9 cellular contexts compared by ENCODE assay signal in the genomic region with DNA sequence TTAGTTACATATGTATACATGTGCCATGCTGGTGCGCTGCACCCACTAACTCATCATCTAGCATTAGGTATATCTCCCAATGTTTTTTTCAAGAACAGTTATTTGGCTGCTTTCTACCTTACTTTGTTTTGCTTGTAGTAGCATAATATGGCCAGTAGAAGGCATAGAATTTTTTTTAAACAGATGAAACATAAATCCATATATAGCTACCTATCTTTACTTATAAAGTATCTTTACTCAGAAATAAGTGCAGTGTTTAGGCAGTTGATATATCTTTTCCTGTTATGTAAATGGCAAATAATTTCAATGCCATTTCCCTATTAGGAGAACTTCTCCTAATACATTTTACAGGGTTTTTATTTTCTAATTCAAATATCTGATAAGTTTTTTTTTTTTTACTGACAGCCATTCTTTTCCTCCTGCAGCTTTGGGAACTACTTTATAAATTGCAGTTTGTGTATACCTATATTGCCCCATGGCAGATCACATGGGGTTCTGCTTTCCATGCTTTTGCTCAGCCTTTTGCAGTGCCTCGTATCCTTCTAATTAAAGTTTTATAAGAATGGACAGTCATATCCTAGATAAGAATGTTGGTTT.
DNase-seq lines count a peak whose midpoint lies in the region; ATAC-seq and TF ChIP-seq lines count a peak whose summit lies in the region.
"Had no signal": no experiment of that assay in that cellular context is flagged by ENCODE, and none has a peak within 500 bp of the region (broad histone marks: within the 10 kb centered on the region; RNA-seq: fewer than 3 reads in every experiment).

No MANE protein-coding gene starts in this region.

- TF ChIP-seq RAD21 in SK-N-SH (IDR thresholded peaks at IDR 0.05; ENCODE audit: low read length), result no peak

- H3K4me3 ChIP-seq in AG04450 (ENCODE audit: low read depth, low read length), result no peak overlapping the region
- H3K4me3 ChIP-seq in SK-N-SH (ENCODE audit: low read depth in 2 of 2, low read length in 1 of 2), result no peak overlapping the region

- H3K27me3 ChIP-seq in AG04450 (ENCODE audit: control insufficient read depth, insufficient read depth, low read length) (no peaks in the 10 kb centered on the region), SK-N-SH (ENCODE audit: insufficient read depth) (no peaks in the 10 kb centered on the region)

- ATAC-seq in GM21723 (IDR thresholded peaks at IDR 0.05; ENCODE audit: unreplicated experiment), result no peak
- ATAC-seq in GM18505 (IDR thresholded peaks at IDR 0.05; ENCODE audit: unreplicated experiment), result no peak
- no peak for ATAC-seq in GM19023 (IDR thresholded peaks at IDR 0.05; ENCODE audit: unreplicated experiment)

- no peaks in the 10 kb centered on the region for H3K9me2 ChIP-seq in SK-N-SH

- H3K9ac ChIP-seq in SK-N-SH, result no peak overlapping the region

- peaks cover 11% of the 10 kb centered on the region for H3F3A ChIP-seq in SK-N-SH (replicated peaks; ENCODE audit: insufficient read depth)

- DNase-seq in AG04450 (ENCODE audit: low read depth, low spot score), result no peak
- peak; percentile 4 for DNase-seq in SK-N-SH
- peak; percentile 23 for DNase-seq in iris pigment epithelial cell (ENCODE audit: low read depth)
- DNase-seq in ureter (ENCODE audit: low spot score), result no peak
- DNase-seq: activated naive CD8-positive, alpha-beta T cell treated with anti-CD3 and anti-CD28 coated beads for 36 hours had no signal

- H3K36me3 ChIP-seq in SK-N-SH (replicated peaks in 1 of 2; ENCODE audit: control insufficient read depth in 1 of 2, insufficient read depth in 2 of 2, low read length in 1 of 2), result peaks cover 40 to 66% of the 10 kb centered on the region in 2 experiments

- TF ChIP-seq CTCF in AG04450 (IDR thresholded peaks at IDR 0.05; ENCODE audit: low read depth, low read length) (peak; percentile 50), GM12874 (IDR thresholded peaks at IDR 0.05; ENCODE audit: insufficient read depth, low read depth, low read length) (peak; percentile 30; the same call in 1 of the 2 replicates), SK-N-SH (IDR thresholded peaks at IDR 0.05) (peak; percentile 63)

- H2AFZ ChIP-seq in SK-N-SH (ENCODE audit: low read depth), result no peak overlapping the region

- peaks cover 5 to 6% of the 10 kb centered on the region in 2 experiments; a peak in 2 of 4 replicates for H3K4me1 ChIP-seq in SK-N-SH (ENCODE audit: control insufficient read depth in 1 of 2, insufficient read depth in 2 of 2, low read depth in 1 of 2, low read length in 1 of 2)

- TF ChIP-seq POLR2A in GM18505 (IDR thresholded peaks at IDR 0.05; ENCODE audit: borderline replicate concordance, extremely low read depth, insufficient read depth, insufficient read length), result no peak

- 58% methylated on average over 2 of the region's 2 CpGs for WGBS in SK-N-SH (ENCODE audit: low lambda C conversion rate)

- H3K4me2 ChIP-seq in SK-N-SH, result no peak overlapping the region

- H4K20me1 ChIP-seq in SK-N-SH (ENCODE audit: insufficient read depth), result no peaks in the 10 kb centered on the region

- H3K79me2 ChIP-seq in SK-N-SH (ENCODE audit: insufficient read depth), result peaks cover 4% of the 10 kb centered on the region; the same call in 1 of the 2 replicates

- H3K9me3 ChIP-seq in AG04450 (ENCODE audit: control insufficient read depth, insufficient read depth, low read length), result no peaks in the 10 kb centered on the region
- H3K9me3 ChIP-seq in SK-N-SH, result no peaks in the 10 kb centered on the region

- H3K27ac ChIP-seq in AG04450 (ENCODE audit: low read depth, low read length) (no peak overlapping the region), SK-N-SH (ENCODE audit: low read depth in 2 of 2, low read length in 1 of 2) (peak overlapping the region in 1 of 2 experiments; percentile 75; a peak in 2 of 4 replicates)

- CTCF ChIA-PET in AG04450 (lab: Charles Lee), result interaction anchor here (0.6 to 1.9 kb wide), 9 partner anchors 12 to 805 kb away, joined by 3 to 7 read pairs (median 3); partner anchors contain the start of gene PCNX1
- CTCF ChIA-PET in SK-N-SH (lab: Yijun Ruan, JAX), result interaction anchor here (0.7 to 1.4 kb wide), 12 partner anchors 9 to 805 kb away, joined by 3 to 5 read pairs (median 3); no protein-coding TSS in a partner anchor

- TF ChIP-seq EP300 in SK-N-SH (IDR thresholded peaks at IDR 0.05; ENCODE audit: borderline replicate concordance in 1 of 2, low read depth in 1 of 2, low read length in 1 of 2), result no peak

- POLR2A ChIA-PET in AG04450 (lab: Yijun Ruan, JAX) (no interaction called here), SK-N-SH (lab: Yijun Ruan, JAX) (no interaction called here)

TF ChIP-seq in SK-N-SH, 30 proteins besides CTCF, POLR2A, EP300 and RAD21:
- TF ChIP-seq JUND (IDR thresholded peaks at IDR 0.05) (no peak), PBX3 (IDR thresholded peaks at IDR 0.05) (no peak), FOSL2 (IDR thresholded peaks at IDR 0.05; ENCODE audit: borderline replicate concordance, low read depth) (no peak), MEF2A (IDR thresholded peaks at IDR 0.05; ENCODE audit: borderline replicate concordance, low read depth) (no peak)
- TF ChIP-seq, protein P1, sequence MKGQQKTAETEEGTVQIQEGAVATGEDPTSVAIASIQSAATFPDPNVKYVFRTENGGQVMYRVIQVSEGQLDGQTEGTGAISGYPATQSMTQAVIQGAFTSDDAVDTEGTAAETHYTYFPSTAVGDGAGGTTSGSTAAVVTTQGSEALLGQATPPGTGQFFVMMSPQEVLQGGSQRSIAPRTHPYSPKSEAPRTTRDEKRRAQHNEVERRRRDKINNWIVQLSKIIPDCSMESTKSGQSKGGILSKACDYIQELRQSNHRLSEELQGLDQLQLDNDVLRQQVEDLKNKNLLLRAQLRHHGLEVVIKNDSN (IDR thresholded peaks at IDR 0.05; ENCODE audit: borderline replicate concordance, low read depth), result no peak
- TF ChIP-seq, protein P2, sequence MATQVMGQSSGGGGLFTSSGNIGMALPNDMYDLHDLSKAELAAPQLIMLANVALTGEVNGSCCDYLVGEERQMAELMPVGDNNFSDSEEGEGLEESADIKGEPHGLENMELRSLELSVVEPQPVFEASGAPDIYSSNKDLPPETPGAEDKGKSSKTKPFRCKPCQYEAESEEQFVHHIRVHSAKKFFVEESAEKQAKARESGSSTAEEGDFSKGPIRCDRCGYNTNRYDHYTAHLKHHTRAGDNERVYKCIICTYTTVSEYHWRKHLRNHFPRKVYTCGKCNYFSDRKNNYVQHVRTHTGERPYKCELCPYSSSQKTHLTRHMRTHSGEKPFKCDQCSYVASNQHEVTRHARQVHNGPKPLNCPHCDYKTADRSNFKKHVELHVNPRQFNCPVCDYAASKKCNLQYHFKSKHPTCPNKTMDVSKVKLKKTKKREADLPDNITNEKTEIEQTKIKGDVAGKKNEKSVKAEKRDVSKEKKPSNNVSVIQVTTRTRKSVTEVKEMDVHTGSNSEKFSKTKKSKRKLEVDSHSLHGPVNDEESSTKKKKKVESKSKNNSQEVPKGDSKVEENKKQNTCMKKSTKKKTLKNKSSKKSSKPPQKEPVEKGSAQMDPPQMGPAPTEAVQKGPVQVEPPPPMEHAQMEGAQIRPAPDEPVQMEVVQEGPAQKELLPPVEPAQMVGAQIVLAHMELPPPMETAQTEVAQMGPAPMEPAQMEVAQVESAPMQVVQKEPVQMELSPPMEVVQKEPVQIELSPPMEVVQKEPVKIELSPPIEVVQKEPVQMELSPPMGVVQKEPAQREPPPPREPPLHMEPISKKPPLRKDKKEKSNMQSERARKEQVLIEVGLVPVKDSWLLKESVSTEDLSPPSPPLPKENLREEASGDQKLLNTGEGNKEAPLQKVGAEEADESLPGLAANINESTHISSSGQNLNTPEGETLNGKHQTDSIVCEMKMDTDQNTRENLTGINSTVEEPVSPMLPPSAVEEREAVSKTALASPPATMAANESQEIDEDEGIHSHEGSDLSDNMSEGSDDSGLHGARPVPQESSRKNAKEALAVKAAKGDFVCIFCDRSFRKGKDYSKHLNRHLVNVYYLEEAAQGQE (IDR thresholded peaks at IDR 0.05; ENCODE audit: low read depth, low read length), result no peak

Comparison
In these comparisons a context has a peak if more than half of its experiments do, and no peak if none do; other contexts are left out.
1. DNase-seq: peak in SK-N-SH (single experiment) and iris pigment epithelial cell (single experiment); none in AG04450 (single experiment) and ureter (single experiment).
2. Peak in every context shown above with its lines, with median percentiles within 50 percentile points of each other: CTCF ChIP-seq.